19 cellular contexts compared by ENCODE assay signal in the genomic region with DNA sequence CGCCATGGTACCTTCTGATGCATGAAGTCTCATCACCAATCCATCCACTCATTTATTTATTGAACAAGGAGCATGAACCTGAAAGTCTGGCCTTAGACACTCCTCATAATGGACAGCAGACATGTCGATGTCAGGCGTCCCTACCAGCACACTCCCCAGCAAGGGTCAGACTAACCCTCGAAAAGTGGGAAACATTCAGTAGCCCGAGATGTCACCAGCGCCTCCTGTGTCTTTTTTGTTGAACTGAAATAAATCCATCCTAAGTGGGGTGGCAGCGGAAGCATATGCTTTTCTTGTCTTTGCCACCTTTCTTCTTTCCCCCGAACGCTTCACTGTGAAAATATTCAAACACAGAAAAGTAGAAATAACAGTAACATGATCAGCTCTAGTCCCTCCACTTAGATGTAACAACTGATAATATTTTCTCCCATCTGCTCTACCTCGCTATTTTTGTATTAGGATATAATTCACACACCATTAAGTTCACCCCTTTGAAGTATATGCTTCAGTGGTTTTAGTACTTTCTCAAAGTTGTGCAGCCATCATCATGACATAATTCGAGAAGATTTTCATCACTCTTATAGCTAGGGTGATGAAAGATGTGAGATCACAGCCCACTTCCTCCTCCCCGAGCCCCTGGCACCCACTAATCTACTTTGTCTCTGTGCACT.
DNase-seq lines count a peak whose midpoint lies in the region; ATAC-seq, FAIRE-seq and TF ChIP-seq lines count a peak whose summit lies in the region.
"Had no signal": no experiment of that assay in that cellular context is flagged by ENCODE, and none has a peak within 500 bp of the region (broad histone marks: within the 10 kb centered on the region; RNA-seq: fewer than 3 reads in every experiment).

No MANE protein-coding gene starts in this region.

- no peak overlapping the region for H3K4me3 ChIP-seq in BLaER1 treated with 17β-estradiol and CSF1 and Interleukin-3, amounts not matched to agents 10 nM and 100 nM
- H3K4me3 ChIP-seq in kidney (ENCODE audit: low read length in 2 of 2) (no peak overlapping the region), neural progenitor cell (no peak overlapping the region)

- DNase-seq in MV-4-11 (lab: John Stamatoyannopoulos, UW) (peak; percentile 14), kidney (peak; percentile 7), neural progenitor cell (ENCODE audit: low spot score) (no peak), COLO668 (lab: John Stamatoyannopoulos, UW; ENCODE audit: unreplicated experiment) (no peak)
- DNase-seq in effector memory CD8-positive, alpha-beta T cell: no peak
- DNase-seq: COR-L47, DMS79, KBM-7, NCI-H1105, NCI-H1694, NCI-H2081 treated with DMSO at 0.1 percent for 48 hours had no signal

- H3K36me3 ChIP-seq in BLaER1 treated with 17β-estradiol and CSF1 and Interleukin-3, amounts not matched to agents 10 nM and 100 nM: no peaks in the 10 kb centered on the region
- H3K36me3 ChIP-seq in kidney (ENCODE audit: control insufficient read depth in 1 of 2, insufficient read depth in 2 of 2, low read length in 2 of 2) (no peaks in the 10 kb centered on the region), neural progenitor cell (no peaks in the 10 kb centered on the region)

- H3K27ac ChIP-seq in BLaER1 treated with 17β-estradiol and CSF1 and Interleukin-3, amounts not matched to agents 10 nM and 100 nM: 0 out of 22 replicates have a peak overlapping the region, but pooled peaks of 1 of the 11 experiments have one; percentile 7
- no peak overlapping the region for H3K27ac ChIP-seq in kidney (ENCODE audit: low read depth in 2 of 2, low read length in 2 of 2)
- no peak overlapping the region for H3K27ac ChIP-seq in neural progenitor cell
- H3K27ac ChIP-seq: HL-60 had no signal

- H3K4me1 Mint-ChIP-seq in neural progenitor cell: peaks cover 18% of the 10 kb centered on the region
- peaks cover 0 to 5% of the 10 kb centered on the region in 2 donors for H3K4me1 Mint-ChIP-seq in effector memory CD8-positive, alpha-beta T cell (ENCODE audit: low read depth in 2 of 2)

- no peaks in the 10 kb centered on the region for H3K79me2 ChIP-seq in neural progenitor cell (ENCODE audit: low read depth)

- TF ChIP-seq CTCF in kidney (IDR thresholded peaks at IDR 0.05; ENCODE audit: borderline replicate concordance, extremely low read depth, insufficient read depth) (no peak), neural progenitor cell (IDR thresholded peaks at IDR 0.05) (peak; percentile 8)

- H3K4me2 ChIP-seq in BLaER1 treated with 17β-estradiol and CSF1 and Interleukin-3, amounts not matched to agents 10 nM and 100 nM: peak overlapping the region in 8 of 11 experiments; percentile 10 to 53 (median 40); a peak in 16 of 22 replicates
- H3K4me2 ChIP-seq in neural progenitor cell: no peak overlapping the region

- H3K9me3 ChIP-seq in BLaER1 treated with 17β-estradiol and CSF1 and Interleukin-3, amounts not matched to agents 10 nM and 100 nM (replicated peaks in 1 of 11): no peaks in the 10 kb centered on the region
- no peaks in the 10 kb centered on the region for H3K9me3 ChIP-seq in kidney (ENCODE audit: control insufficient read depth in 1 of 2, low read length in 2 of 2)
- H3K9me3 ChIP-seq in neural progenitor cell (ENCODE audit: low read depth): no peaks in the 10 kb centered on the region

- no peaks in the 10 kb centered on the region for H3K9me3 Mint-ChIP-seq in neural progenitor cell
- H3K9me3 Mint-ChIP-seq in effector memory CD8-positive, alpha-beta T cell: no peaks in the 10 kb centered on the region

- no peaks in the 10 kb centered on the region for H3K27me3 Mint-ChIP-seq in neural progenitor cell (ENCODE audit: insufficient read depth, low read depth)
- H3K27me3 Mint-ChIP-seq in effector memory CD8-positive, alpha-beta T cell: no peaks in the 10 kb centered on the region

- peaks cover 8 to 29% (median 20%) of the 10 kb centered on the region in 10 experiments for H3K4me1 ChIP-seq in BLaER1 treated with 17β-estradiol and CSF1 and Interleukin-3, amounts not matched to agents 10 nM and 100 nM
- H3K4me1 ChIP-seq in kidney (ENCODE audit: control insufficient read depth in 1 of 2, insufficient read depth in 1 of 2, low read depth in 1 of 2, low read length in 2 of 2) (peaks cover 6 to 10% of the 10 kb centered on the region in 2 donors), neural progenitor cell (no peaks in the 10 kb centered on the region)

- no peak for FAIRE-seq in kidney (lab: Jason Lieb, UNC)
- FAIRE-seq: GM19239, H54, HepG2 had no signal

- no peak overlapping the region for H3K9ac ChIP-seq in BLaER1 treated with 17β-estradiol and CSF1 and Interleukin-3, amounts not matched to agents 10 nM and 100 nM
- H3K9ac ChIP-seq in kidney (ENCODE audit: low read length in 2 of 2): no peak overlapping the region
- H3K9ac ChIP-seq in neural progenitor cell: no peak overlapping the region

- no peak overlapping the region for H3K27ac Mint-ChIP-seq in neural progenitor cell
- no peak overlapping the region for H3K27ac Mint-ChIP-seq in effector memory CD8-positive, alpha-beta T cell

- H3F3A ChIP-seq in neural progenitor cell (ENCODE audit: low read depth): no peaks in the 10 kb centered on the region

- H3K36me3 Mint-ChIP-seq in neural progenitor cell: no peaks in the 10 kb centered on the region
- H3K36me3 Mint-ChIP-seq in effector memory CD8-positive, alpha-beta T cell (ENCODE audit: insufficient read depth): no peaks in the 10 kb centered on the region

- H2AFZ ChIP-seq in neural progenitor cell (replicated peaks): no peak overlapping the region

- H3K27me3 ChIP-seq in BLaER1 treated with 17β-estradiol and CSF1 and Interleukin-3, amounts not matched to agents 10 nM and 100 nM: no peaks in the 10 kb centered on the region
- no peaks in the 10 kb centered on the region for H3K27me3 ChIP-seq in neural progenitor cell

- no peak overlapping the region for H3K4me3 Mint-ChIP-seq in neural progenitor cell
- no peak overlapping the region for H3K4me3 Mint-ChIP-seq in effector memory CD8-positive, alpha-beta T cell

- no peak for ATAC-seq in effector memory CD8-positive, alpha-beta T cell (replicated peaks)
- ATAC-seq in HG03469 (IDR thresholded peaks at IDR 0.05; ENCODE audit: unreplicated experiment) (no peak), HG03095 (IDR thresholded peaks at IDR 0.05; ENCODE audit: unreplicated experiment) (no peak)
- ATAC-seq: HepG2, SK-N-SH treated with all-trans-retinoic acid at 6 μM for 48 hours had no signal

- no peaks in the 10 kb centered on the region for H4K20me1 ChIP-seq in BLaER1 treated with 17β-estradiol and CSF1 and Interleukin-3, amounts not matched to agents 10 nM and 100 nM
- no peaks in the 10 kb centered on the region for H4K20me1 ChIP-seq in neural progenitor cell (ENCODE audit: low read depth)

- intact Hi-C loops in kidney (cut with DNase I): no loop called here

Comparison
In these comparisons a context has a peak if more than half of its experiments do, and no peak if none do; other contexts are left out.
1. DNase-seq: peak in MV-4-11 (single experiment) and kidney (single experiment); none in neural progenitor cell (single experiment), effector memory CD8-positive, alpha-beta T cell (0 of 3) and COLO668 (single experiment).